ENCODE assay signal across 1 cellular context in the genomic region with DNA sequence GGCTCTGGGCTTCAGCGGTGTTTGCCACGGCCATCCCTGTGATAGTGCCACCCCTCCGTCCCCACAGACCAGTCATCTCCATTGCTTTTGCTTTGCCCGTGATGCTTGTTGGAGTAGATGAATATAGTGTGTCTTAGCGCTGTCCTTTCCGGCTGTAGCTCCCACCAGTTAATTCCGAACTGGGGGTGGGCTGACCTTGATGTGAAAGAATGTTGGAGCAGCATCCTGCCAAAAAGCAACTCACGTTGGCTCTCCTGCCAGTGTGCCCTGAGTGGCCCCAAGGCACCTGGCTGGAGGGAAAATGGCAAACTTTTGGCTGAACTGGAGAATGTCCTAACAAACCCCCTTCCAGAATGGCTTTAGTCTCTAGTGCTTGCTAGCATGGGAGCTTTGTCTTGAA.
TF ChIP-seq lines count a peak whose summit lies in the region.

No MANE protein-coding gene starts in this region.

TF ChIP-seq in WTC11, 78 proteins besides CTCF, POLR2A, EP300 and RAD21:
- no peak for TF ChIP-seq NFYB (CRISPR knock-in tag; conservative IDR thresholded peaks at IDR 0.05; ENCODE audit: low read depth)
- no peak for TF ChIP-seq CREB1 (CRISPR knock-in tag; IDR thresholded peaks at IDR 0.05)
- no peak for TF ChIP-seq ZNF416 (CRISPR knock-in tag; IDR thresholded peaks at IDR 0.05)
- TF ChIP-seq, protein P1, sequence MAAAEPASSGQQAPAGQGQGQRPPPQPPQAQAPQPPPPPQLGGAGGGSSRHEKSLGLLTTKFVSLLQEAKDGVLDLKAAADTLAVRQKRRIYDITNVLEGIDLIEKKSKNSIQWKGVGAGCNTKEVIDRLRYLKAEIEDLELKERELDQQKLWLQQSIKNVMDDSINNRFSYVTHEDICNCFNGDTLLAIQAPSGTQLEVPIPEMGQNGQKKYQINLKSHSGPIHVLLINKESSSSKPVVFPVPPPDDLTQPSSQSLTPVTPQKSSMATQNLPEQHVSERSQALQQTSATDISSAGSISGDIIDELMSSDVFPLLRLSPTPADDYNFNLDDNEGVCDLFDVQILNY (CRISPR knock-in tag; IDR thresholded peaks at IDR 0.05), result no peak
- no peak for TF ChIP-seq GTF2I (CRISPR knock-in tag; conservative IDR thresholded peaks at IDR 0.05)
- TF ChIP-seq, protein P2, sequence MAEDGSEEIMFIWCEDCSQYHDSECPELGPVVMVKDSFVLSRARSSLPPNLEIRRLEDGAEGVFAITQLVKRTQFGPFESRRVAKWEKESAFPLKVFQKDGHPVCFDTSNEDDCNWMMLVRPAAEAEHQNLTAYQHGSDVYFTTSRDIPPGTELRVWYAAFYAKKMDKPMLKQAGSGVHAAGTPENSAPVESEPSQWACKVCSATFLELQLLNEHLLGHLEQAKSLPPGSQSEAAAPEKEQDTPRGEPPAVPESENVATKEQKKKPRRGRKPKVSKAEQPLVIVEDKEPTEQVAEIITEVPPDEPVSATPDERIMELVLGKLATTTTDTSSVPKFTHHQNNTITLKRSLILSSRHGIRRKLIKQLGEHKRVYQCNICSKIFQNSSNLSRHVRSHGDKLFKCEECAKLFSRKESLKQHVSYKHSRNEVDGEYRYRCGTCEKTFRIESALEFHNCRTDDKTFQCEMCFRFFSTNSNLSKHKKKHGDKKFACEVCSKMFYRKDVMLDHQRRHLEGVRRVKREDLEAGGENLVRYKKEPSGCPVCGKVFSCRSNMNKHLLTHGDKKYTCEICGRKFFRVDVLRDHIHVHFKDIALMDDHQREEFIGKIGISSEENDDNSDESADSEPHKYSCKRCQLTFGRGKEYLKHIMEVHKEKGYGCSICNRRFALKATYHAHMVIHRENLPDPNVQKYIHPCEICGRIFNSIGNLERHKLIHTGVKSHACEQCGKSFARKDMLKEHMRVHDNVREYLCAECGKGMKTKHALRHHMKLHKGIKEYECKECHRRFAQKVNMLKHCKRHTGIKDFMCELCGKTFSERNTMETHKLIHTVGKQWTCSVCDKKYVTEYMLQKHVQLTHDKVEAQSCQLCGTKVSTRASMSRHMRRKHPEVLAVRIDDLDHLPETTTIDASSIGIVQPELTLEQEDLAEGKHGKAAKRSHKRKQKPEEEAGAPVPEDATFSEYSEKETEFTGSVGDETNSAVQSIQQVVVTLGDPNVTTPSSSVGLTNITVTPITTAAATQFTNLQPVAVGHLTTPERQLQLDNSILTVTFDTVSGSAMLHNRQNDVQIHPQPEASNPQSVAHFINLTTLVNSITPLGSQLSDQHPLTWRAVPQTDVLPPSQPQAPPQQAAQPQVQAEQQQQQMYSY (CRISPR knock-in tag; IDR thresholded peaks at IDR 0.05), result no peak
- TF ChIP-seq FOXJ3 (CRISPR knock-in tag; IDR thresholded peaks at IDR 0.05; ENCODE audit: borderline replicate concordance), result no peak
- no peak for TF ChIP-seq ELF4 (CRISPR knock-in tag; IDR thresholded peaks at IDR 0.05; ENCODE audit: low read depth)
- TF ChIP-seq FOXP1 (CRISPR knock-in tag; IDR thresholded peaks at IDR 0.05; ENCODE audit: borderline replicate concordance), result no peak
- TF ChIP-seq ZNF232 (CRISPR knock-in tag; IDR thresholded peaks at IDR 0.05), result no peak
- TF ChIP-seq, protein P3, sequence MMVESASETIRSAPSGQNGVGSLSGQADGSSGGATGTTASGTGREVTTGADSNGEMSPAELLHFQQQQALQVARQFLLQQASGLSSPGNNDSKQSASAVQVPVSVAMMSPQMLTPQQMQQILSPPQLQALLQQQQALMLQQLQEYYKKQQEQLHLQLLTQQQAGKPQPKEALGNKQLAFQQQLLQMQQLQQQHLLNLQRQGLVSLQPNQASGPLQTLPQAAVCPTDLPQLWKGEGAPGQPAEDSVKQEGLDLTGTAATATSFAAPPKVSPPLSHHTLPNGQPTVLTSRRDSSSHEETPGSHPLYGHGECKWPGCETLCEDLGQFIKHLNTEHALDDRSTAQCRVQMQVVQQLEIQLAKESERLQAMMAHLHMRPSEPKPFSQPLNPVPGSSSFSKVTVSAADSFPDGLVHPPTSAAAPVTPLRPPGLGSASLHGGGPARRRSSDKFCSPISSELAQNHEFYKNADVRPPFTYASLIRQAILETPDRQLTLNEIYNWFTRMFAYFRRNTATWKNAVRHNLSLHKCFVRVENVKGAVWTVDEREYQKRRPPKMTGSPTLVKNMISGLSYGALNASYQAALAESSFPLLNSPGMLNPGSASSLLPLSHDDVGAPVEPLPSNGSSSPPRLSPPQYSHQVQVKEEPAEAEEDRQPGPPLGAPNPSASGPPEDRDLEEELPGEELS (CRISPR knock-in tag; IDR thresholded peaks at IDR 0.05), result no peak
- TF ChIP-seq ATF1 (CRISPR knock-in tag; IDR thresholded peaks at IDR 0.05), result no peak
- TF ChIP-seq SOX15 (CRISPR knock-in tag; IDR thresholded peaks at IDR 0.05), result no peak
- no peak for TF ChIP-seq KAT7 (CRISPR knock-in tag; IDR thresholded peaks at IDR 0.05; ENCODE audit: borderline replicate concordance)
- no peak for TF ChIP-seq MXD4 (CRISPR knock-in tag; IDR thresholded peaks at IDR 0.05; ENCODE audit: borderline replicate concordance)
- TF ChIP-seq, protein P4, sequence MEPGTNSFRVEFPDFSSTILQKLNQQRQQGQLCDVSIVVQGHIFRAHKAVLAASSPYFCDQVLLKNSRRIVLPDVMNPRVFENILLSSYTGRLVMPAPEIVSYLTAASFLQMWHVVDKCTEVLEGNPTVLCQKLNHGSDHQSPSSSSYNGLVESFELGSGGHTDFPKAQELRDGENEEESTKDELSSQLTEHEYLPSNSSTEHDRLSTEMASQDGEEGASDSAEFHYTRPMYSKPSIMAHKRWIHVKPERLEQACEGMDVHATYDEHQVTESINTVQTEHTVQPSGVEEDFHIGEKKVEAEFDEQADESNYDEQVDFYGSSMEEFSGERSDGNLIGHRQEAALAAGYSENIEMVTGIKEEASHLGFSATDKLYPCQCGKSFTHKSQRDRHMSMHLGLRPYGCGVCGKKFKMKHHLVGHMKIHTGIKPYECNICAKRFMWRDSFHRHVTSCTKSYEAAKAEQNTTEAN (CRISPR knock-in tag; IDR thresholded peaks at IDR 0.05), result no peak
- no peak for TF ChIP-seq ESRRA (CRISPR knock-in tag; IDR thresholded peaks at IDR 0.05; ENCODE audit: borderline replicate concordance)
- TF ChIP-seq, protein P5, sequence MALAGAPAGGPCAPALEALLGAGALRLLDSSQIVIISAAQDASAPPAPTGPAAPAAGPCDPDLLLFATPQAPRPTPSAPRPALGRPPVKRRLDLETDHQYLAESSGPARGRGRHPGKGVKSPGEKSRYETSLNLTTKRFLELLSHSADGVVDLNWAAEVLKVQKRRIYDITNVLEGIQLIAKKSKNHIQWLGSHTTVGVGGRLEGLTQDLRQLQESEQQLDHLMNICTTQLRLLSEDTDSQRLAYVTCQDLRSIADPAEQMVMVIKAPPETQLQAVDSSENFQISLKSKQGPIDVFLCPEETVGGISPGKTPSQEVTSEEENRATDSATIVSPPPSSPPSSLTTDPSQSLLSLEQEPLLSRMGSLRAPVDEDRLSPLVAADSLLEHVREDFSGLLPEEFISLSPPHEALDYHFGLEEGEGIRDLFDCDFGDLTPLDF (CRISPR knock-in tag; IDR thresholded peaks at IDR 0.05), result no peak
- no peak for TF ChIP-seq NR2C2 (CRISPR knock-in tag; IDR thresholded peaks at IDR 0.05)
- no peak for TF ChIP-seq ZNF138 (CRISPR knock-in tag; conservative IDR thresholded peaks at IDR 0.05)
TF ChIP-seq in WTC11: peak in this region for 0.
